17 cellular contexts compared by ENCODE assay signal in genomic region chrX:8084023-8084422, GRCh38.
DNase-seq lines count a peak whose midpoint lies in the region; ATAC-seq and TF ChIP-seq lines count a peak whose summit lies in the region.
"Had no signal": no experiment of that assay in that cellular context is flagged by ENCODE, and none has a peak within 500 bp of the region (broad histone marks: within the 10 kb centered on the region; RNA-seq: fewer than 3 reads in every experiment).

No MANE protein-coding gene starts in this region.

- H3K4me3 ChIP-seq in brain microvascular endothelial cell (ENCODE audit: low read depth, low read length) = no peak overlapping the region
- no peak overlapping the region for H3K4me3 ChIP-seq in mesenchymal stem cell (ENCODE audit: insufficient read depth in 1 of 2, low read depth in 1 of 2, low read length in 2 of 2)
- H3K4me3 ChIP-seq: BLaER1, gastrocnemius medialis, prostate gland, upper lobe of right lung had no signal

- H3K9me3 ChIP-seq in mesenchymal stem cell (ENCODE audit: control insufficient read depth, low read length) = no peaks in the 10 kb centered on the region
- H3K9me3 ChIP-seq: gastrocnemius medialis, prostate gland, upper lobe of right lung had no signal

- H2BK12ac ChIP-seq in mesenchymal stem cell (ENCODE audit: low read length in 2 of 2) = no peak overlapping the region

- H2AK5ac ChIP-seq in mesenchymal stem cell (ENCODE audit: low read length, severe bottlenecking) = no peak overlapping the region

- H3K79me1 ChIP-seq in mesenchymal stem cell (replicated peaks; ENCODE audit: low read length, poor library complexity, severe bottlenecking) = no peaks in the 10 kb centered on the region

- H3K23ac ChIP-seq in mesenchymal stem cell (ENCODE audit: low read length in 2 of 2) = no peak overlapping the region

- H3K9me3 Mint-ChIP-seq in activated CD8-positive, alpha-beta memory T cell treated with anti-CD3 and anti-CD28 coated beads, Interleukin-2, amount 10 ng/mL, durations not matched to agents 7 days and 5 days (ENCODE audit: low read depth) = no peaks in the 10 kb centered on the region
- H3K9me3 Mint-ChIP-seq: T-cell had no signal

- 0% methylated on average over 1 of the region's 4 CpGs for WGBS in mesenchymal stem cell

- no peak overlapping the region for H3K14ac ChIP-seq in mesenchymal stem cell (ENCODE audit: low read length in 2 of 2)

- no peak overlapping the region for H2AFZ ChIP-seq in mesenchymal stem cell (ENCODE audit: low read depth, low read length)

- no peak overlapping the region for H4K91ac ChIP-seq in mesenchymal stem cell (ENCODE audit: low read length)

- no peak overlapping the region for H2BK5ac ChIP-seq in mesenchymal stem cell (ENCODE audit: low read depth, low read length, poor library complexity, severe bottlenecking)

- no peaks in the 10 kb centered on the region for H3K36me3 Mint-ChIP-seq in activated CD8-positive, alpha-beta memory T cell treated with anti-CD3 and anti-CD28 coated beads, Interleukin-2, amount 10 ng/mL, durations not matched to agents 7 days and 5 days
- H3K36me3 Mint-ChIP-seq: T-cell had no signal

- no peak for TF ChIP-seq CTCF in brain microvascular endothelial cell (IDR thresholded peaks at IDR 0.05; ENCODE audit: low read depth, low read length, missing control alignments)

- no peak overlapping the region for H3K18ac ChIP-seq in mesenchymal stem cell (ENCODE audit: low read depth in 1 of 2, low read length in 2 of 2)

- no peaks in the 10 kb centered on the region for H3K27me3 Mint-ChIP-seq in activated CD8-positive, alpha-beta memory T cell treated with anti-CD3 and anti-CD28 coated beads, Interleukin-2, amount 10 ng/mL, durations not matched to agents 7 days and 5 days

- ATAC-seq in activated CD8-positive, alpha-beta memory T cell treated with anti-CD3 and anti-CD28 coated beads, Interleukin-2, amount 10 ng/mL, durations not matched to agents 7 days and 5 days = no peak
- ATAC-seq: gastrocnemius medialis, T-cell, upper lobe of right lung had no signal

- no peak overlapping the region for H3K4me2 ChIP-seq in mesenchymal stem cell (ENCODE audit: low read length, poor library complexity, severe bottlenecking)
- H3K4me2 ChIP-seq: BLaER1 had no signal

- peak; percentile 67 for DNase-seq in Caki2 (ENCODE audit: low read depth)
- peak; percentile 24 for DNase-seq in NCI-H2081 treated with DMSO at 0.1 percent for 48 hours (lab: John Stamatoyannopoulos, UW)
- peak; percentile 52 for DNase-seq in brain microvascular endothelial cell
- DNase-seq in mesenchymal stem cell = peak; percentile 63
- DNase-seq in activated CD4-positive, alpha-beta T cell treated with anti-CD3 and anti-CD28 coated beads for 48 hours = no peak
- DNase-seq in central memory CD4-positive, alpha-beta T cell = no peak
- no peak for DNase-seq in activated CD8-positive, alpha-beta memory T cell treated with anti-CD3 and anti-CD28 coated beads, Interleukin-2, amount 10 ng/mL, durations not matched to agents 7 days and 5 days
- no peak for DNase-seq in cerebellar nuclear complex (lab: John Stamatoyannopoulos, UW)
- DNase-seq: activated T-cell treated with anti-CD3 and anti-CD28 coated beads for 4 hours; amniotic stem cell; effector CD4-positive, alpha-beta T cell; gastrocnemius medialis; OCI-M1; T-cell; upper lobe of right lung had no signal

- in situ Hi-C loops in Caki2 (cut with HindIII; ENCODE audit: low pct_unique_long_range_greater_than_20kb, low sequenced_read_pairs) = no loop called here
- in situ Hi-C loops in brain microvascular endothelial cell (cut with HindIII; ENCODE audit: low pct_ligation_motif_present, low sequenced_read_pairs) = no loop called here

- H3K27ac ChIP-seq in brain microvascular endothelial cell (no peak overlapping the region), mesenchymal stem cell (ENCODE audit: low read length, poor library complexity, severe bottlenecking) (no peak overlapping the region)
- H3K27ac ChIP-seq: BLaER1, gastrocnemius medialis, prostate gland, upper lobe of right lung had no signal

- H2BK120ac ChIP-seq in mesenchymal stem cell (ENCODE audit: low read depth, low read length) = no peak overlapping the region

- no peaks in the 10 kb centered on the region for H3K27me3 ChIP-seq in brain microvascular endothelial cell (replicated peaks)
- no peaks in the 10 kb centered on the region for H3K27me3 ChIP-seq in mesenchymal stem cell (ENCODE audit: control insufficient read depth in 1 of 2, insufficient read depth in 1 of 2, low read length in 2 of 2)
- H3K27me3 ChIP-seq: BLaER1, gastrocnemius medialis, upper lobe of right lung had no signal

- no peak overlapping the region for H3K27ac Mint-ChIP-seq in activated CD8-positive, alpha-beta memory T cell treated with anti-CD3 and anti-CD28 coated beads, Interleukin-2, amount 10 ng/mL, durations not matched to agents 7 days and 5 days
- H3K27ac Mint-ChIP-seq: T-cell had no signal

- H3K4me1 ChIP-seq in mesenchymal stem cell (ENCODE audit: control insufficient read depth, insufficient read depth, low read depth, low read length) = no peaks in the 10 kb centered on the region
- H3K4me1 ChIP-seq: BLaER1, gastrocnemius medialis, prostate gland, upper lobe of right lung had no signal

- H3K9ac ChIP-seq in mesenchymal stem cell (ENCODE audit: low read length) = no peak overlapping the region
- H3K9ac ChIP-seq: BLaER1 had no signal

- no peaks in the 10 kb centered on the region for H3K4me1 Mint-ChIP-seq in activated CD8-positive, alpha-beta memory T cell treated with anti-CD3 and anti-CD28 coated beads, Interleukin-2, amount 10 ng/mL, durations not matched to agents 7 days and 5 days
- H3K4me1 Mint-ChIP-seq: T-cell had no signal

- no peak overlapping the region for H3K4ac ChIP-seq in mesenchymal stem cell (ENCODE audit: low read depth in 1 of 2, low read length in 2 of 2)

- no peak overlapping the region for H4K8ac ChIP-seq in mesenchymal stem cell (ENCODE audit: low read length)

- CTCF ChIA-PET in activated CD8-positive, alpha-beta memory T cell treated with anti-CD3 and anti-CD28 coated beads, Interleukin-2, amount 10 ng/mL, durations not matched to agents 7 days and 5 days (lab: Charles Lee) = no interaction called here

- no peak overlapping the region for H3K4me3 Mint-ChIP-seq in activated CD8-positive, alpha-beta memory T cell treated with anti-CD3 and anti-CD28 coated beads, Interleukin-2, amount 10 ng/mL, durations not matched to agents 7 days and 5 days
- H3K4me3 Mint-ChIP-seq: T-cell had no signal

- no peaks in the 10 kb centered on the region for H3K36me3 ChIP-seq in brain microvascular endothelial cell (replicated peaks)
- H3K36me3 ChIP-seq in mesenchymal stem cell (ENCODE audit: control insufficient read depth in 1 of 2, insufficient read depth in 2 of 2, low read depth in 1 of 2, low read length in 2 of 2) = no peaks in the 10 kb centered on the region
- H3K36me3 ChIP-seq: BLaER1, gastrocnemius medialis, prostate gland, upper lobe of right lung had no signal

- no peak overlapping the region for H2BK15ac ChIP-seq in mesenchymal stem cell (ENCODE audit: low read depth, poor library complexity, severe bottlenecking)

Comparison
In these comparisons a context has a peak if more than half of its experiments do, and no peak if none do; other contexts are left out.
1. DNase-seq: peak in Caki2 (single experiment), NCI-H2081 treated with DMSO at 0.1 percent for 48 hours (single experiment), brain microvascular endothelial cell (single experiment) and mesenchymal stem cell (single experiment); none in activated CD4-positive, alpha-beta T cell treated with anti-CD3 and anti-CD28 coated beads for 48 hours (single experiment), central memory CD4-positive, alpha-beta T cell (single experiment), activated CD8-positive, alpha-beta memory T cell treated with anti-CD3 and anti-CD28 coated beads, Interleukin-2, amount 10 ng/mL, durations not matched to agents 7 days and 5 days (single experiment) and cerebellar nuclear complex (0 of 2).